12 cellular contexts compared by ENCODE assay signal in the genomic region with DNA sequence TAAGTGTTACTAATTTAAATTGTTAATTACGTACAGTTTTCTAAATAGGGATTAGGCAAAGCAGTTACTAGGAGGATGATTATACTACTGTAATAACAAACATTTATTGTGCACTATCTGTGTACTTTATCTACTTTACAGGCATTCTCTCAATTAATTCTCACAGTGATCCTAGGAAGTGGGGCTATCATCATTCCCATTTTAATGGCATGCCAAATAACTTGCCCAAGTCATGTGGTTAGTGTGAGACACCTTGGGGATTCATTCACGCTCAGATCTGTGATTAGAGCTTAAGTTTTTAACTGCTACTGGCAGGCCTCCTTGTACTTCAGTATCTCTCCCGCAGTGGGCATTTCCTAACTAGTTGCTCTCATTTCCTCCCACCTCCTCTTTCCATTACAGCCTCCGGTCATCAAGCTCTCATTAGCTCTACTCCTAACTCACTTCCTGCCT. TPM values are rescaled to one million over a fixed set of nuclear protein-coding genes. Genes with fewer than 3 reads are reported as not detected.
DNase-seq lines count a peak whose midpoint lies in the region; ATAC-seq and TF ChIP-seq lines count a peak whose summit lies in the region.
"Had no signal": no experiment of that assay in that cellular context is flagged by ENCODE, and none has a peak within 500 bp of the region (broad histone marks: within the 10 kb centered on the region; RNA-seq: fewer than 3 reads in every experiment).

No MANE protein-coding gene starts in this region.

- H3K9me3 Mint-ChIP-seq in H9 (no peaks in the 10 kb centered on the region), natural killer cell (no peaks in the 10 kb centered on the region)
- H3K9me3 Mint-ChIP-seq: mesothelial cell of epicardium had no signal

- no peak overlapping the region for H4K91ac ChIP-seq in H9 (ENCODE audit: insufficient read length, low read depth, low read length)

- H3K9me3 ChIP-seq in SJSA1 (replicated peaks), result no peaks in the 10 kb centered on the region
- no peaks in the 10 kb centered on the region for H3K9me3 ChIP-seq in esophagus squamous epithelium
- H3K9me3 ChIP-seq in skeletal muscle satellite cell (replicated peaks; ENCODE audit: low read length), result no peaks in the 10 kb centered on the region
- H3K9me3 ChIP-seq in H9 (ENCODE audit: control insufficient read depth, low read depth, low read length), result no peaks in the 10 kb centered on the region

- H3T11ph ChIP-seq in H9 (ENCODE audit: low read length), result no peak overlapping the region

- no peaks in the 10 kb centered on the region for H3K27me3 Mint-ChIP-seq in H9 (ENCODE audit: low read depth)
- H3K27me3 Mint-ChIP-seq in natural killer cell (ENCODE audit: low read depth in 2 of 2), result peaks cover 0 to 16% of the 10 kb centered on the region in 2 donors

- no peak overlapping the region for H4K8ac ChIP-seq in H9 (replicated peaks; ENCODE audit: insufficient read length, low read depth, low read length)

- H3K56ac ChIP-seq in H9 (ENCODE audit: insufficient read length, low read depth, low read length), result no peak overlapping the region

- no peak for TF ChIP-seq CTCF in esophagus squamous epithelium (IDR thresholded peaks at IDR 0.05)
- TF ChIP-seq CTCF in H9 (conservative IDR thresholded peaks at IDR 0.05), result no peak
- TF ChIP-seq CTCF in natural killer cell (IDR thresholded peaks at IDR 0.05), result no peak

- H3K4me1 ChIP-seq in SJSA1 (replicated peaks), result peaks cover 60% of the 10 kb centered on the region
- peaks cover 34 to 62% (median 47%) of the 10 kb centered on the region in 3 donors for H3K4me1 ChIP-seq in esophagus squamous epithelium
- H3K4me1 ChIP-seq in skeletal muscle satellite cell (ENCODE audit: control insufficient read depth, insufficient read depth, low read length), result peaks cover 82% of the 10 kb centered on the region
- peaks cover 8% of the 10 kb centered on the region; the same call in 1 of the 2 replicates for H3K4me1 ChIP-seq in H9 (ENCODE audit: insufficient read depth, low read length)

- DNase-seq in G401 (ENCODE audit: low spot score) (peak; percentile 58), SJSA1 (ENCODE audit: low read depth in 1 of 2, low spot score in 2 of 2) (no peak), esophagus squamous epithelium (lab: John Stamatoyannopoulos, UW) (no peak), H9 (no peak), natural killer cell (no peak)
- DNase-seq: activated CD4-positive, alpha-beta T cell treated with anti-CD3 and anti-CD28 coated beads, Interleukin-2, amount 10 ng/mL, durations not matched to agents 7 days and 5 days; NCI-H1092; NCI-H524 had no signal

- H3K4me2 ChIP-seq in skeletal muscle satellite cell (ENCODE audit: low read length), result peak overlapping the region; percentile 71
- H3K4me2 ChIP-seq in H9 (ENCODE audit: insufficient read depth, insufficient read length, low read length), result no peak overlapping the region

- no peak overlapping the region for H2AK5ac ChIP-seq in H9 (ENCODE audit: insufficient read length, low read length)

- H3K4me3 ChIP-seq in SJSA1 (no peak overlapping the region), esophagus squamous epithelium (no peak overlapping the region), skeletal muscle satellite cell (ENCODE audit: low read length) (peak overlapping the region; percentile 2)

- H3K27me3 ChIP-seq in SJSA1 (replicated peaks) (no peaks in the 10 kb centered on the region), esophagus squamous epithelium (no peaks in the 10 kb centered on the region), skeletal muscle satellite cell (ENCODE audit: control insufficient read depth, insufficient read depth, low read length) (no peaks in the 10 kb centered on the region), H9 (ENCODE audit: insufficient read depth, low read length) (no peaks in the 10 kb centered on the region)

- no peak overlapping the region for H3K14ac ChIP-seq in H9 (ENCODE audit: insufficient read depth, low read length)

- no peak overlapping the region for H4K5ac ChIP-seq in H9 (ENCODE audit: insufficient read length, low read depth, low read length)

- in situ Hi-C loops in G401 (cut with HindIII; ENCODE audit: low sequenced_read_pairs), result no loop called here

- no peaks in the 10 kb centered on the region for H3K23me2 ChIP-seq in H9 (ENCODE audit: insufficient read length, low read depth, low read length, poor library complexity, severe bottlenecking)

- no peak overlapping the region for H3K23ac ChIP-seq in H9 (ENCODE audit: insufficient read length, low read depth, low read length)

- H3K4me1 Mint-ChIP-seq in H9, result peaks cover 29 to 34% of the 10 kb centered on the region in 2 experiments
- H3K4me1 Mint-ChIP-seq in natural killer cell, result no peaks in the 10 kb centered on the region

- H2BK15ac ChIP-seq in H9 (ENCODE audit: low read depth, low read length), result no peak overlapping the region

- no peak overlapping the region for H2AFZ ChIP-seq in H9 (ENCODE audit: low read length)

- no peak overlapping the region for H2BK5ac ChIP-seq in H9 (ENCODE audit: insufficient read length, low read length)

- H2BK120ac ChIP-seq in H9 (ENCODE audit: low read depth, low read length, poor library complexity, severe bottlenecking), result no peak overlapping the region

- H3K36me3 ChIP-seq in SJSA1 (no peaks in the 10 kb centered on the region), esophagus squamous epithelium (no peaks in the 10 kb centered on the region), skeletal muscle satellite cell (ENCODE audit: insufficient read depth, low read length) (no peaks in the 10 kb centered on the region)

- WGBS in esophagus squamous epithelium, 2 donors, result 44 to 60% methylated on average over 4 of the region's 4 CpGs
- no CpG with 5 or more reads among the region's 4 CpGs for WGBS in H9 (ENCODE audit: extremely low coverage, insufficient read length, low lambda C conversion rate)

- H3K36me3 Mint-ChIP-seq in H9 (ENCODE audit: insufficient read depth in 1 of 3, low read depth in 3 of 3) (no peaks in the 10 kb centered on the region), natural killer cell (no peaks in the 10 kb centered on the region)
- H3K36me3 Mint-ChIP-seq: mesothelial cell of epicardium had no signal

- no peaks in the 10 kb centered on the region for H4K20me1 ChIP-seq in H9 (ENCODE audit: control insufficient read depth, insufficient read depth, insufficient read length)

- no peak overlapping the region for H2BK12ac ChIP-seq in H9 (ENCODE audit: insufficient read length, low read depth, low read length)

- H3K79me1 ChIP-seq in H9 (ENCODE audit: insufficient read depth, low read depth, low read length, poor library complexity, severe bottlenecking), result no peaks in the 10 kb centered on the region

- H3K79me2 ChIP-seq in H9 (ENCODE audit: insufficient read depth, low read length), result no peaks in the 10 kb centered on the region

- H3K27ac Mint-ChIP-seq in H9, result peak overlapping the region in 1 of 3 experiments; percentile 13; a peak in 2 of 7 replicates
- H3K27ac Mint-ChIP-seq in natural killer cell, result no peak overlapping the region
- H3K27ac Mint-ChIP-seq: activated CD4-positive, alpha-beta T cell treated with anti-CD3 and anti-CD28 coated beads, Interleukin-2, amount 10 ng/mL, durations not matched to agents 7 days and 5 days had no signal

- H3K9ac ChIP-seq in skeletal muscle satellite cell (ENCODE audit: low read depth, low read length) (peak overlapping the region; percentile 68), H9 (ENCODE audit: extremely low read depth, insufficient read length, low read length) (no peak overlapping the region)

- no peak for TF ChIP-seq POLR2A in esophagus squamous epithelium (IDR thresholded peaks at IDR 0.05)

- H3K27ac ChIP-seq in SJSA1, result peak overlapping the region; percentile 78
- H3K27ac ChIP-seq in esophagus squamous epithelium, result peak overlapping the region; percentile 75 to 87 (median 83)
- no peak overlapping the region for H3K27ac ChIP-seq in H9 (ENCODE audit: insufficient read length, low read depth, low read length)

- no peak overlapping the region for H3K4ac ChIP-seq in H9 (ENCODE audit: low read depth, low read length)

- H3K4me3 Mint-ChIP-seq in H9 (no peak overlapping the region), natural killer cell (no peak overlapping the region)
- H3K4me3 Mint-ChIP-seq: activated CD4-positive, alpha-beta T cell treated with anti-CD3 and anti-CD28 coated beads, Interleukin-2, amount 10 ng/mL, durations not matched to agents 7 days and 5 days; mesothelial cell of epicardium had no signal

- H3K18ac ChIP-seq in H9 (ENCODE audit: insufficient read length, low read depth, low read length), result no peak overlapping the region

- intact Hi-C loops in esophagus squamous epithelium (cut with DNase I) (no loop called here), natural killer cell (cut with micrococcal nuclease) (no loop called here)

- ATAC-seq in GM18861 (IDR thresholded peaks at IDR 0.05; ENCODE audit: unreplicated experiment) (no peak), HG02610 (IDR thresholded peaks at IDR 0.05; ENCODE audit: unreplicated experiment) (no peak), natural killer cell (no peak)

- no peak overlapping the region for H2BK20ac ChIP-seq in H9 (ENCODE audit: low read depth, low read length, poor library complexity, severe bottlenecking)

RNA-seq across cellular contexts. Expression of a gene that starts 11.5 kb away (rescaled TPM):
- 400 and 462 TPM in 2 replicates for total RNA-seq in G401 (2014; rRNA removed; shearing (Covaris generic))
- total RNA-seq in SJSA1 (2014; rRNA removed; shearing (Covaris generic)), result 36.7 and 75.0 TPM in 2 replicates
- total RNA-seq in esophagus squamous epithelium, result 10 to 100 TPM; 60.9 to 87.9 (median 75.1) TPM
- 43.2 and 47.4 TPM in 2 replicates for total RNA-seq in skeletal muscle satellite cell (2012; rRNA removed)
- 53.9 and 55.0 TPM in 2 replicates for total RNA-seq in H9 (2021)
- total RNA-seq in natural killer cell, result 1 to 10 TPM in 2 of 3 donors, under 1 TPM in 1; 0.63 to 1.7 (median 1.1) TPM

RNA-seq across cellular contexts. Expression of a gene that starts 36.0 kb away (rescaled TPM):
- 57.1 and 57.8 TPM in 2 replicates for total RNA-seq in G401 (2014; rRNA removed; shearing (Covaris generic))
- not detected in 2 replicates for total RNA-seq in SJSA1 (2014; rRNA removed; shearing (Covaris generic))
- not detected for total RNA-seq in esophagus squamous epithelium
- total RNA-seq in skeletal muscle satellite cell (2012; rRNA removed), result 1.3 and 175 TPM in 2 replicates
- 0.29 TPM in 1 of 2 replicates, not detected in the other for total RNA-seq in H9 (2021)
- under 1 TPM in 1 of 3 donors, not detected in 2; 0.08 TPM for total RNA-seq in natural killer cell
- total RNA-seq: activated CD4-positive, alpha-beta T cell treated with anti-CD3 and anti-CD28 coated beads, Interleukin-2, amount 10 ng/mL, durations not matched to agents 7 days and 5 days had no signal

RNA-seq across cellular contexts. Expression of a gene that starts 49.4 kb away (rescaled TPM):
- 176 and 198 TPM in 2 replicates for total RNA-seq in G401 (2014; rRNA removed; shearing (Covaris generic))
- 1,173 and 1,377 TPM in 2 replicates for total RNA-seq in SJSA1 (2014; rRNA removed; shearing (Covaris generic))
- total RNA-seq in esophagus squamous epithelium, result 1,000 to 10,000 TPM in 1 of 4 donors, 100 to 1,000 TPM in 3; 243 to 1,044 (median 363) TPM
- 169 and 175 TPM in 2 replicates for total RNA-seq in skeletal muscle satellite cell (2012; rRNA removed)
- 0.44 TPM in 2 replicates for total RNA-seq in H9 (2021)
- total RNA-seq in natural killer cell, result 10 to 100 TPM; 36.9 to 48.4 (median 44.1) TPM

RNA-seq across cellular contexts. Expression of a gene that starts 58.4 kb away (rescaled TPM):
- total RNA-seq in G401 (2014; rRNA removed; shearing (Covaris generic)), result 0.20 and 6.1 TPM in 2 replicates
- not detected in 2 replicates for total RNA-seq in SJSA1 (2014; rRNA removed; shearing (Covaris generic))
- total RNA-seq in esophagus squamous epithelium (100 to 1,000 TPM; 242 to 377 (median 320) TPM), H9 (2021) (29.0 and 30.1 TPM in 2 replicates), natural killer cell (under 1 TPM in 1 of 3 donors, not detected in 2; 0.68 TPM)
- total RNA-seq in skeletal muscle satellite cell (2012; rRNA removed), result 0.22 and 0.51 TPM in 2 replicates
- total RNA-seq: activated CD4-positive, alpha-beta T cell treated with anti-CD3 and anti-CD28 coated beads, Interleukin-2, amount 10 ng/mL, durations not matched to agents 7 days and 5 days had no signal

Comparison
In these comparisons a context has a peak if more than half of its experiments do, and no peak if none do; other contexts are left out.
1. RNA of a gene that starts 11.5 kb away (total RNA-seq): 400 to 462 TPM in G401, 60.9 to 87.9 TPM in esophagus squamous epithelium, 36.7 to 75.0 TPM in SJSA1 and 53.9 to 55.0 TPM in H9; 0.63 to 1.7 TPM in natural killer cell; every median in the first group is over 10 times any median in the second.
2. RNA of a gene that starts 36.0 kb away (total RNA-seq): 57.1 to 57.8 TPM in G401; 0.29 TPM in H9, 0.08 TPM in natural killer cell, not detected in SJSA1 and not detected in esophagus squamous epithelium; every median in the first group is over 10 times any median in the second.
3. RNA of a gene that starts 49.4 kb away (total RNA-seq): 1,173 to 1,377 TPM in SJSA1, 243 to 1,044 TPM in esophagus squamous epithelium, 176 to 198 TPM in G401 and 36.9 to 48.4 TPM in natural killer cell; 0.44 TPM in H9; every median in the first group is over 10 times any median in the second.